ENCODE assay signal across 18 cellular contexts in genomic region chr20:33250666-33251065, GRCh38. TPM values are rescaled to one million over a fixed set of nuclear protein-coding genes. Genes with fewer than 3 reads are reported as not detected.
DNase-seq lines count a peak whose midpoint lies in the region; ATAC-seq and TF ChIP-seq lines count a peak whose summit lies in the region.
"Had no signal": no experiment of that assay in that cellular context is flagged by ENCODE, and none has a peak within 500 bp of the region (broad histone marks: within the 10 kb centered on the region; RNA-seq: fewer than 3 reads in every experiment).

No MANE protein-coding gene starts in this region.

- H3K9me3 ChIP-seq in Karpas-422 (ENCODE audit: low read length) = no peaks in the 10 kb centered on the region
- no peaks in the 10 kb centered on the region for H3K9me3 ChIP-seq in CD8-positive, alpha-beta T cell (ENCODE audit: low read length)
- H3K9me3 ChIP-seq: Caco-2 had no signal

- H3K4me3 Mint-ChIP-seq in CD8-positive, alpha-beta T cell = no peak overlapping the region
- H3K4me3 Mint-ChIP-seq: CD14-positive monocyte, H9, T-helper 17 cell had no signal

- no peak for TF ChIP-seq CTCF in fibroblast of mammary gland (conservative IDR thresholded peaks at IDR 0.05; ENCODE audit: control insufficient read depth, insufficient read depth, low read depth, low read length)
- no peak for TF ChIP-seq CTCF in CD8-positive, alpha-beta T cell (IDR thresholded peaks at IDR 0.05)

- H3K27ac ChIP-seq in Karpas-422 (ENCODE audit: low read length) = no peak overlapping the region
- no peak overlapping the region for H3K27ac ChIP-seq in CD8-positive, alpha-beta T cell (ENCODE audit: low read depth, low read length)

- H3K9me3 Mint-ChIP-seq in CD8-positive, alpha-beta T cell = no peaks in the 10 kb centered on the region
- H3K9me3 Mint-ChIP-seq: H9 had no signal

- no peaks in the 10 kb centered on the region for H4K20me1 ChIP-seq in Karpas-422 (ENCODE audit: insufficient read depth, low read depth, low read length)

- peak overlapping the region; percentile 61 for H3K4me2 ChIP-seq in Karpas-422 (ENCODE audit: low read depth, low read length, poor library complexity, severe bottlenecking)

- H3K9me2 ChIP-seq in Karpas-422 (replicated peaks; ENCODE audit: insufficient read depth, low read length) = no peaks in the 10 kb centered on the region

- intact Hi-C loops in CD8-positive, alpha-beta T cell (cut with DNase I, micrococcal nuclease) = no loop called here

- no peaks in the 10 kb centered on the region for H3K36me3 Mint-ChIP-seq in CD8-positive, alpha-beta T cell
- H3K36me3 Mint-ChIP-seq: CD14-positive monocyte had no signal

- H3K4me1 ChIP-seq in Karpas-422 (ENCODE audit: low read length) = peaks cover 23% of the 10 kb centered on the region
- no peaks in the 10 kb centered on the region for H3K4me1 ChIP-seq in CD8-positive, alpha-beta T cell (ENCODE audit: insufficient read depth, low read length)
- H3K4me1 ChIP-seq: Caco-2 had no signal

- no peak overlapping the region for H3K27ac Mint-ChIP-seq in CD8-positive, alpha-beta T cell
- H3K27ac Mint-ChIP-seq: CD14-positive monocyte, H9, T-helper 17 cell had no signal

- POLR2A ChIA-PET in CD8-positive, alpha-beta T cell (lab: Charles Lee) = no interaction called here

- ATAC-seq in GM21529 (IDR thresholded peaks at IDR 0.05; ENCODE audit: unreplicated experiment) = no peak
- no peak for ATAC-seq in HG02763 (IDR thresholded peaks at IDR 0.05; ENCODE audit: unreplicated experiment)
- no peak for ATAC-seq in CD8-positive, alpha-beta T cell
- ATAC-seq: K562, T-helper 17 cell had no signal

- H2AFZ ChIP-seq in Karpas-422 (ENCODE audit: low read length) = no peak overlapping the region

- DNase-seq in COLO829 (ENCODE audit: low spot score) (peak; percentile 43), Karpas-422 (peak; percentile 79), NCI-H524 (lab: John Stamatoyannopoulos, UW) (peak; percentile 100), fibroblast of mammary gland (ENCODE audit: low read depth) (peak; percentile 3)
- DNase-seq in activated CD4-positive, CD25-positive, alpha-beta regulatory T cell treated with anti-CD3 and anti-CD28 coated beads, Interleukin-2, amount 50 U/mL, for 72 hours = no peak
- DNase-seq in CD8-positive, alpha-beta T cell = no peak
- DNase-seq: Caco-2; H9; NCI-H146; NCI-H510A treated with DMSO at 0.1 percent for 48 hours; NK-92 treated with Interleukin-12 subunit alpha and Interleukin-12 subunit beta, amount 100 ng/mL, for 24 hours; T-helper 17 cell had no signal

- CTCF ChIA-PET in CD8-positive, alpha-beta T cell (lab: Charles Lee) = no interaction called here

- H3K27me3 ChIP-seq in Karpas-422 (ENCODE audit: low read length) = no peaks in the 10 kb centered on the region
- no peaks in the 10 kb centered on the region for H3K27me3 ChIP-seq in CD8-positive, alpha-beta T cell (ENCODE audit: insufficient read depth, low read length)

- H3K4me1 Mint-ChIP-seq in CD8-positive, alpha-beta T cell (ENCODE audit: low read depth) = no peaks in the 10 kb centered on the region
- H3K4me1 Mint-ChIP-seq: T-helper 17 cell had no signal

- peaks cover 8% of the 10 kb centered on the region for H3K27me3 Mint-ChIP-seq in CD8-positive, alpha-beta T cell (ENCODE audit: low read depth)

- no peak overlapping the region for H3K9ac ChIP-seq in Karpas-422 (ENCODE audit: low read length)

- H3K79me2 ChIP-seq in Karpas-422 (ENCODE audit: low read length) = no peaks in the 10 kb centered on the region

- H3K4me3 ChIP-seq in Karpas-422 (ENCODE audit: low read length) (peak overlapping the region; percentile 25; the same call in 1 of the 2 replicates), fibroblast of mammary gland (ENCODE audit: control insufficient read depth, low read depth, low read length) (no peak overlapping the region)
- H3K4me3 ChIP-seq in CD8-positive, alpha-beta T cell (ENCODE audit: low read depth, low read length) = no peak overlapping the region
- H3K4me3 ChIP-seq: K562 had no signal

- H3K36me3 ChIP-seq in Karpas-422 (ENCODE audit: insufficient read depth, low read length) = no peaks in the 10 kb centered on the region
- no peaks in the 10 kb centered on the region for H3K36me3 ChIP-seq in CD8-positive, alpha-beta T cell (ENCODE audit: insufficient read depth, low read length)

RNA-seq across cellular contexts. Expression of gene BPIFA1, which starts 14.9 kb away (rescaled TPM):
- not detected in 2 replicates for total RNA-seq in Karpas-422 (2014; rRNA removed; shearing (Covaris generic); ENCODE audit: low replicate concordance)
- total RNA-seq in CD8-positive, alpha-beta T cell = not detected
- total RNA-seq: A673, Caco-2, H9, K562, OCI-LY7, T-helper 17 cell had no signal

RNA-seq across cellular contexts. Expression of gene BPIFB1, which starts 32.3 kb away (rescaled TPM):
- total RNA-seq in Karpas-422 (2014; rRNA removed; shearing (Covaris generic); ENCODE audit: low replicate concordance) = not detected in 2 replicates
- total RNA-seq in CD8-positive, alpha-beta T cell = not detected
- total RNA-seq: A673, Caco-2, H9, K562, OCI-LY7, T-helper 17 cell had no signal

RNA-seq across cellular contexts. Expression of gene BPIFA3, which starts 33.5 kb away (rescaled TPM):
- total RNA-seq in Karpas-422 (2014; rRNA removed; shearing (Covaris generic); ENCODE audit: low replicate concordance) = not detected in 2 replicates
- not detected for total RNA-seq in CD8-positive, alpha-beta T cell
- total RNA-seq: A673, Caco-2, H9, K562, OCI-LY7, T-helper 17 cell had no signal

Comparison
In these comparisons a context has a peak if more than half of its experiments do, and no peak if none do; other contexts are left out.
1. DNase-seq: peak in COLO829 (single experiment), Karpas-422 (single experiment), NCI-H524 (2 of 2) and fibroblast of mammary gland (single experiment); none in activated CD4-positive, CD25-positive, alpha-beta regulatory T cell treated with anti-CD3 and anti-CD28 coated beads, Interleukin-2, amount 50 U/mL, for 72 hours (single experiment) and CD8-positive, alpha-beta T cell (0 of 7).